ENCODE assay signal across 11 cellular contexts in the genomic region with DNA sequence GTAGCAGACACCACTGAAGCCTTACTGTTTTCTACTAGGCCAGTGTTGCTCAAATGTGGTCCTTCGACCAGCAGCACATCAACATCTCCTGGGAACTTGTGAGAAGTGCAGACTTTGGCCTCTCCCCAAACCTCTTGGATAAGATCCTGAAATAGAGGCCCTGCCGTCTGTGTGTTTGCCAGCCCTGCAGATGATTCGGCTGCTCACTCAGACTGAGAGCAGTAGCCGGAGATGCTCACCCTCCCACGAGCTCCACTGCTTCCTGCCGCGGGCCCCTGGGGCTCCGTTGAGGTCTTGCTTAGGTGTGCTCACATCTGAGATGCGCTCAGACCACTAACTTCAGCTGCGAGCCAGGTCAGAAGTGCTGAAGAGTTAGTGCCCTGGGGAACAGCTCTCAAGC.
DNase-seq lines count a peak whose midpoint lies in the region; ATAC-seq and TF ChIP-seq lines count a peak whose summit lies in the region.
"Had no signal": no experiment of that assay in that cellular context is flagged by ENCODE, and none has a peak within 500 bp of the region (broad histone marks: within the 10 kb centered on the region; RNA-seq: fewer than 3 reads in every experiment).

No MANE protein-coding gene starts in this region.

- peaks cover 8 to 11% of the 10 kb centered on the region in 2 donors for H3K9me3 Mint-ChIP-seq in natural killer cell

- intact Hi-C loops in Right ventricle myocardium inferior (cut with DNase I): no loop called here
- intact Hi-C loops in heart right ventricle (cut with DNase I): loop anchor here in 1 of 10 donors (10.0 kb wide), 1 partner anchor 111 kb away; no protein-coding TSS in a partner anchor
- intact Hi-C loops in natural killer cell (cut with micrococcal nuclease): no loop called here

- H3K4me3 ChIP-seq in right atrium auricular region: no peak overlapping the region
- no peak overlapping the region for H3K4me3 ChIP-seq in heart right ventricle
- H3K4me3 ChIP-seq in tibial nerve: no peak overlapping the region

- H3K36me3 Mint-ChIP-seq in natural killer cell: peaks cover 5% of the 10 kb centered on the region
- H3K36me3 Mint-ChIP-seq: naive thymus-derived CD4-positive, alpha-beta T cell had no signal

- TF ChIP-seq POLR2A in tibial nerve (IDR thresholded peaks at IDR 0.05): no peak

- TF ChIP-seq CTCF in right atrium auricular region (IDR thresholded peaks at IDR 0.05) (no peak), heart right ventricle (IDR thresholded peaks at IDR 0.05) (no peak), tibial nerve (IDR thresholded peaks at IDR 0.05) (no peak), natural killer cell (IDR thresholded peaks at IDR 0.05) (no peak)

- WGBS in heart right ventricle, 2 donors: 25 to 34% methylated on average over 10 of the region's 10 CpGs
- 56 to 62% methylated on average over 10 of the region's 10 CpGs for WGBS in tibial nerve, 2 donors

- H3K27ac ChIP-seq in right atrium auricular region: no peak overlapping the region
- H3K27ac ChIP-seq in heart right ventricle: no peak overlapping the region
- H3K27ac ChIP-seq in tibial nerve: no peak overlapping the region

- H3K27ac Mint-ChIP-seq in natural killer cell: no peak overlapping the region

- H3K36me3 ChIP-seq in right atrium auricular region: no peaks in the 10 kb centered on the region
- H3K36me3 ChIP-seq in heart right ventricle: no peaks in the 10 kb centered on the region
- no peaks in the 10 kb centered on the region for H3K36me3 ChIP-seq in tibial nerve

- H3K27me3 Mint-ChIP-seq in natural killer cell (ENCODE audit: low read depth in 2 of 2): no peaks in the 10 kb centered on the region

- H3K4me1 Mint-ChIP-seq in natural killer cell: no peaks in the 10 kb centered on the region

- no peak for TF ChIP-seq EP300 in tibial nerve (IDR thresholded peaks at IDR 0.05)

- H3K27me3 ChIP-seq in right atrium auricular region (no peaks in the 10 kb centered on the region), heart right ventricle (peaks cover 0 to 42% (median 0%) of the 10 kb centered on the region in 7 donors), tibial nerve (no peaks in the 10 kb centered on the region)

- H3K4me1 ChIP-seq in right atrium auricular region (peaks cover 0 to 7% of the 10 kb centered on the region in 2 donors), heart right ventricle (peaks cover 0 to 16% (median 7%) of the 10 kb centered on the region in 9 donors), tibial nerve (peaks cover 0 to 7% (median 0%) of the 10 kb centered on the region in 4 donors)

- H3K9me3 ChIP-seq in right atrium auricular region: peaks cover 4 to 15% of the 10 kb centered on the region in 2 donors
- peaks cover 0 to 18% (median 13%) of the 10 kb centered on the region in 11 donors for H3K9me3 ChIP-seq in heart right ventricle
- peaks cover 0 to 14% (median 3%) of the 10 kb centered on the region in 4 donors for H3K9me3 ChIP-seq in tibial nerve

- H3K4me3 Mint-ChIP-seq in natural killer cell: no peak overlapping the region
- H3K4me3 Mint-ChIP-seq: naive thymus-derived CD4-positive, alpha-beta T cell had no signal

- ATAC-seq in Right ventricle myocardium inferior: peak; percentile 87
- ATAC-seq in HG03565 (IDR thresholded peaks at IDR 0.05; ENCODE audit: unreplicated experiment): peak; percentile 93
- peak; percentile 75 to 89 (median 84) for ATAC-seq in heart right ventricle
- no peak for ATAC-seq in natural killer cell
- ATAC-seq: naive thymus-derived CD4-positive, alpha-beta T cell had no signal

- DNase-seq in Right ventricle myocardium inferior (ENCODE audit: missing footprints) (peak; percentile 73), right atrium auricular region (ENCODE audit: low spot score) (no peak), heart right ventricle (peak; percentile 41 to 60), tibial nerve (ENCODE audit: low spot score in 2 of 2) (peak; percentile 21 to 61), NCI-H526 treated with DMSO at 0.1 percent for 48 hours (lab: John Stamatoyannopoulos, UW) (no peak), natural killer cell (no peak)
- DNase-seq in activated CD8-positive, alpha-beta memory T cell treated with anti-CD3 and anti-CD28 coated beads, Interleukin-2, amount 50 U/mL, for 48 hours: no peak
- DNase-seq: activated naive CD4-positive, alpha-beta T cell treated with anti-CD3 and anti-CD28 coated beads, Interleukin-2, amount 50 U/mL, for 16 hours; NCI-H524 had no signal

Comparison
In these comparisons a context has a peak if more than half of its experiments do, and no peak if none do; other contexts are left out.
1. DNase-seq: peak in Right ventricle myocardium inferior (single experiment), heart right ventricle (2 of 2) and tibial nerve (2 of 2); none in right atrium auricular region (single experiment), NCI-H526 treated with DMSO at 0.1 percent for 48 hours (single experiment), activated CD8-positive, alpha-beta memory T cell treated with anti-CD3 and anti-CD28 coated beads, Interleukin-2, amount 50 U/mL, for 48 hours (single experiment) and natural killer cell (single experiment).
2. ATAC-seq: peak in Right ventricle myocardium inferior (single experiment), HG03565 (single experiment) and heart right ventricle (8 of 8); none in natural killer cell (0 of 3).